Comparison of ENCODE assay signal across 1 cellular context in genomic region chr20:49916146-49917002, GRCh38.
TF ChIP-seq lines count a peak whose summit lies in the region.

No MANE protein-coding gene starts in this region.

TF ChIP-seq in HepG2, 621 proteins besides CTCF, POLR2A, EP300 and RAD21 (continued from another document and continues in another):
- TF ChIP-seq PRDM15 (CRISPR knock-in tag; IDR thresholded peaks at IDR 0.05) = peak; percentile 59; the same call in 1 of the 2 replicates
- peak; percentile 12 to 44; a peak in 2 of 4 replicates for TF ChIP-seq NR2F1 (CRISPR knock-in tag; IDR thresholded peaks at IDR 0.05)
- TF ChIP-seq PLRG1 (conservative IDR thresholded peaks at IDR 0.05) = no peak
- TF ChIP-seq ZFAT (CRISPR knock-in tag; conservative IDR thresholded peaks at IDR 0.05) = no peak
- no peak for TF ChIP-seq ZNF567 (CRISPR knock-in tag; IDR thresholded peaks at IDR 0.05; ENCODE audit: borderline replicate concordance)
- no peak for TF ChIP-seq ZNF777 (CRISPR knock-in tag; IDR thresholded peaks at IDR 0.05)
- no peak; the same call in 1 of the 2 replicates for TF ChIP-seq MTA1 (CRISPR knock-in tag; IDR thresholded peaks at IDR 0.05; ENCODE audit: borderline replicate concordance)
- TF ChIP-seq MYPOP (CRISPR knock-in tag; IDR thresholded peaks at IDR 0.05) = no peak
- 0 out of 2 replicates have a peak, but pooled peaks have one; percentile 44 for TF ChIP-seq ZNF749 (CRISPR knock-in tag; IDR thresholded peaks at IDR 0.05; ENCODE audit: borderline replicate concordance)
- peak; percentile 91 for TF ChIP-seq RXRB (CRISPR knock-in tag; IDR thresholded peaks at IDR 0.05; ENCODE audit: borderline replicate concordance)
- TF ChIP-seq ISL2 (CRISPR knock-in tag; IDR thresholded peaks at IDR 0.05) = peak; percentile 83; the same call in 1 of the 2 replicates
- TF ChIP-seq ZNF646 (CRISPR knock-in tag; IDR thresholded peaks at IDR 0.05) = peak; percentile 70; the same call in 1 of the 2 replicates
- TF ChIP-seq FIP1L1 (IDR thresholded peaks at IDR 0.05; ENCODE audit: borderline replicate concordance, insufficient read depth, low read depth, low read length) = no peak
- TF ChIP-seq ZNF24 (IDR thresholded peaks at IDR 0.05) = peak; percentile 73; the same call in 1 of the 2 replicates
- peak; percentile 84 for TF ChIP-seq HMG20A (CRISPR knock-in tag; IDR thresholded peaks at IDR 0.05; ENCODE audit: borderline replicate concordance)
- TF ChIP-seq PAWR (CRISPR knock-in tag; IDR thresholded peaks at IDR 0.05; ENCODE audit: borderline replicate concordance) = no peak
- peak; percentile 99 for TF ChIP-seq TBX2 (CRISPR knock-in tag; IDR thresholded peaks at IDR 0.05; ENCODE audit: borderline replicate concordance)
- TF ChIP-seq ZNF460 (CRISPR knock-in tag; IDR thresholded peaks at IDR 0.05; ENCODE audit: borderline replicate concordance) = no peak
- no peak; the same call in 1 of the 2 replicates for TF ChIP-seq ZSCAN31 (CRISPR knock-in tag; IDR thresholded peaks at IDR 0.05; ENCODE audit: low read depth)
- peak; percentile 100 for TF ChIP-seq FOXO1 (CRISPR knock-in tag; IDR thresholded peaks at IDR 0.05)
- TF ChIP-seq UBTF (CRISPR knock-in tag; IDR thresholded peaks at IDR 0.05) = 0 out of 2 replicates have a peak, but pooled peaks have one; percentile 10
- peak; percentile 49; the same call in 1 of the 2 replicates for TF ChIP-seq ZNF552 (CRISPR knock-in tag; IDR thresholded peaks at IDR 0.05; ENCODE audit: borderline replicate concordance)
- TF ChIP-seq SP5 (CRISPR knock-in tag; IDR thresholded peaks at IDR 0.05; ENCODE audit: borderline replicate concordance, low read depth) = peak; percentile 80
- TF ChIP-seq ZNF136 (CRISPR knock-in tag; IDR thresholded peaks at IDR 0.05; ENCODE audit: low read depth) = no peak; the same call in 1 of the 2 replicates
- TF ChIP-seq MAFG (CRISPR knock-in tag; IDR thresholded peaks at IDR 0.05) = no peak
- TF ChIP-seq ATF3 (CRISPR knock-in tag; IDR thresholded peaks at IDR 0.05) = peak; percentile 97
- no peak for TF ChIP-seq NR2C2 (CRISPR knock-in tag; IDR thresholded peaks at IDR 0.05; ENCODE audit: borderline replicate concordance)
- TF ChIP-seq HES4 (CRISPR knock-in tag; IDR thresholded peaks at IDR 0.05; ENCODE audit: borderline replicate concordance) = no peak
- peak; percentile 16; the same call in 1 of the 2 replicates for TF ChIP-seq RELA (CRISPR knock-in tag; IDR thresholded peaks at IDR 0.05)
- peak; percentile 63; the same call in 1 of the 2 replicates for TF ChIP-seq ZNF510 (CRISPR knock-in tag; IDR thresholded peaks at IDR 0.05; ENCODE audit: low read depth)
- TF ChIP-seq ZNF407 (CRISPR knock-in tag; IDR thresholded peaks at IDR 0.05; ENCODE audit: not compliant biosample characterization) = no peak
- no peak for TF ChIP-seq ZNF260 (CRISPR knock-in tag; IDR thresholded peaks at IDR 0.05; ENCODE audit: borderline replicate concordance, low read depth)
- TF ChIP-seq TCF12 (IDR thresholded peaks at IDR 0.05) = no peak
- peak; percentile 71; the same call in 1 of the 2 replicates for TF ChIP-seq TCF12 (CRISPR knock-in tag; IDR thresholded peaks at IDR 0.05)
- TF ChIP-seq ZNF34 (CRISPR knock-in tag; IDR thresholded peaks at IDR 0.05; ENCODE audit: borderline replicate concordance) = no peak
- peak; percentile 81; the same call in 1 of the 2 replicates for TF ChIP-seq KDM1A (CRISPR knock-in tag; IDR thresholded peaks at IDR 0.05)
